8 cellular contexts compared by ENCODE assay signal in genomic region chr1:1306070-1306660, GRCh38. TPM values are rescaled to one million over a fixed set of nuclear protein-coding genes. Genes with fewer than 3 reads are reported as not detected.
DNase-seq lines count a peak whose midpoint lies in the region; TF ChIP-seq lines count a peak whose summit lies in the region.

No MANE protein-coding gene starts in this region.

- WGBS in ectodermal cell, 2 experiments, result 57 to 58% methylated on average over 11 of the region's 11 CpGs

- no peak for TF ChIP-seq CTCF in progenitor cell of endocrine pancreas (IDR thresholded peaks at IDR 0.05; ENCODE audit: unreplicated experiment)

- no peaks in the 10 kb centered on the region for H3K36me3 ChIP-seq in ectodermal cell (ENCODE audit: control insufficient read depth, insufficient read depth, low read length)

- no peak overlapping the region for H3K27ac ChIP-seq in ectodermal cell (ENCODE audit: insufficient read depth, low read depth, low read length, poor library complexity, severe bottlenecking)

- DNase-seq in DMS153 treated with DMSO at 0.1 percent for 48 hours (lab: John Stamatoyannopoulos, UW; ENCODE audit: unreplicated experiment) (peak; percentile 29), DMS153 (lab: John Stamatoyannopoulos, UW) (no peak), OCI-M1 (lab: John Stamatoyannopoulos, UW) (peak; percentile 12), progenitor cell of endocrine pancreas (ENCODE audit: low spot score, unreplicated experiment) (no peak), HPDE6-E6E7 (ENCODE audit: extremely low spot score) (no peak), SKM-1 treated with dmso at 0.1 percent for 144 hours (lab: John Stamatoyannopoulos, UW; ENCODE audit: unreplicated experiment) (no peak), T-helper 9 cell (no peak)

- no peaks in the 10 kb centered on the region for H3K9me3 Mint-ChIP-seq in progenitor cell of endocrine pancreas (ENCODE audit: low read depth)

- H3K4me3 Mint-ChIP-seq in progenitor cell of endocrine pancreas (ENCODE audit: low read depth), result peak overlapping the region; percentile 85

- H3K9me3 ChIP-seq in ectodermal cell (ENCODE audit: control insufficient read depth, low read length), result no peaks in the 10 kb centered on the region

- H3K4me1 Mint-ChIP-seq in progenitor cell of endocrine pancreas (ENCODE audit: low read depth), result peaks cover 14% of the 10 kb centered on the region

- peaks cover 36% of the 10 kb centered on the region for H3K4me1 ChIP-seq in ectodermal cell (ENCODE audit: control insufficient read depth, insufficient read depth, low read length)

- no peaks in the 10 kb centered on the region for H3K36me3 Mint-ChIP-seq in progenitor cell of endocrine pancreas (ENCODE audit: insufficient read depth)

- H3K4me3 ChIP-seq in ectodermal cell (ENCODE audit: insufficient read depth, low read depth, low read length), result peak overlapping the region; percentile 83

- H3K27me3 Mint-ChIP-seq in progenitor cell of endocrine pancreas, result no peaks in the 10 kb centered on the region

- peaks cover 13% of the 10 kb centered on the region for H3K27me3 ChIP-seq in ectodermal cell (ENCODE audit: control insufficient read depth, insufficient read depth, low read length, poor library complexity, severe bottlenecking)

- no peak overlapping the region for H3K27ac Mint-ChIP-seq in progenitor cell of endocrine pancreas

RNA-seq across cellular contexts. Expression of gene ACAP3, which starts 1.6 kb away (rescaled TPM):
- 41.7 TPM for polyA plus RNA-seq in ectodermal cell (2013, experiment 1 of 4)
- 45.9 TPM for polyA plus RNA-seq in ectodermal cell (2013, experiment 2 of 4)
- polyA plus RNA-seq in ectodermal cell (2013, experiment 3 of 4), result 40.2 TPM
- 45.9 TPM for polyA plus RNA-seq in ectodermal cell (2013, experiment 4 of 4)
- total RNA-seq in progenitor cell of endocrine pancreas, result 111 and 124 TPM in 2 replicates

RNA-seq across cellular contexts. Expression of gene PUSL1, which starts 2.2 kb away (rescaled TPM):
- polyA plus RNA-seq in ectodermal cell (2013, experiment 1 of 4), result 18.1 TPM
- 19.2 TPM for polyA plus RNA-seq in ectodermal cell (2013, experiment 2 of 4)
- polyA plus RNA-seq in ectodermal cell (2013, experiment 3 of 4), result 16.2 TPM
- polyA plus RNA-seq in ectodermal cell (2013, experiment 4 of 4), result 17.3 TPM
- 13.8 and 17.9 TPM in 2 replicates for total RNA-seq in progenitor cell of endocrine pancreas

RNA-seq across cellular contexts. Expression of gene INTS11, which starts 18.3 kb away (rescaled TPM):
- polyA plus RNA-seq in ectodermal cell (2013, experiment 1 of 4), result 142 TPM
- 127 TPM for polyA plus RNA-seq in ectodermal cell (2013, experiment 2 of 4)
- polyA plus RNA-seq in ectodermal cell (2013, experiment 3 of 4), result 92.8 TPM
- 101 TPM for polyA plus RNA-seq in ectodermal cell (2013, experiment 4 of 4)
- total RNA-seq in progenitor cell of endocrine pancreas, result 163 and 177 TPM in 2 replicates

RNA-seq across cellular contexts. Expression of gene CPTP, which starts 18.4 kb away (rescaled TPM):
- 11.2 TPM for polyA plus RNA-seq in ectodermal cell (2013, experiment 1 of 4)
- 12.4 TPM for polyA plus RNA-seq in ectodermal cell (2013, experiment 2 of 4)
- 11.4 TPM for polyA plus RNA-seq in ectodermal cell (2013, experiment 3 of 4)
- polyA plus RNA-seq in ectodermal cell (2013, experiment 4 of 4), result 11.4 TPM
- 16.8 and 17.5 TPM in 2 replicates for total RNA-seq in progenitor cell of endocrine pancreas

RNA-seq across cellular contexts. Expression of gene TAS1R3, which starts 24.9 kb away (rescaled TPM):
- polyA plus RNA-seq in ectodermal cell (2013, experiment 1 of 4), result not detected
- 0.21 TPM for polyA plus RNA-seq in ectodermal cell (2013, experiment 2 of 4)
- polyA plus RNA-seq in ectodermal cell (2013, experiment 3 of 4), result 0.21 TPM
- polyA plus RNA-seq in ectodermal cell (2013, experiment 4 of 4), result 0.12 TPM
- total RNA-seq in progenitor cell of endocrine pancreas, result 1.1 and 1.2 TPM in 2 replicates

Comparison
In these comparisons a context has a peak if more than half of its experiments do, and no peak if none do; other contexts are left out.
1. DNase-seq: peak in DMS153 treated with DMSO at 0.1 percent for 48 hours (single experiment) and OCI-M1 (single experiment); none in DMS153 (single experiment), progenitor cell of endocrine pancreas (single experiment), HPDE6-E6E7 (single experiment), SKM-1 treated with dmso at 0.1 percent for 144 hours (single experiment) and T-helper 9 cell (single experiment).